2 cellular contexts compared by ENCODE assay signal in genomic region chr1:22662986-22663408, GRCh38.
TF ChIP-seq lines count a peak whose summit lies in the region.

No MANE protein-coding gene starts in this region.

TF ChIP-seq in HEK293, 187 proteins besides CTCF, POLR2A, EP300 and RAD21:
- TF ChIP-seq ZNF768 (tag by site-specific recombination; IDR thresholded peaks at IDR 0.05): 0 out of 2 replicates have a peak, but pooled peaks have one; percentile 12
- TF ChIP-seq ZNF658 (tag by site-specific recombination; IDR thresholded peaks at IDR 0.05): no peak
TF ChIP-seq in HEK293: peak in this region for 1.

TF ChIP-seq in H1, 55 proteins besides CTCF, POLR2A, EP300 and RAD21:
- TF ChIP-seq CBX5 (IDR thresholded peaks at IDR 0.05; ENCODE audit: low read depth, low read length): no peak
- TF ChIP-seq TAF1 (IDR thresholded peaks at IDR 0.05; ENCODE audit: low read depth, low read length): no peak
- no peak for TF ChIP-seq TBP (IDR thresholded peaks at IDR 0.05; ENCODE audit: low read depth, low read length)
- TF ChIP-seq EGR1 (IDR thresholded peaks at IDR 0.05; ENCODE audit: borderline replicate concordance, low read depth, low read length): no peak
- TF ChIP-seq RNF2 (IDR thresholded peaks at IDR 0.05; ENCODE audit: borderline replicate concordance, low read depth, low read length, missing control alignments, poor library complexity, severe bottlenecking): no peak
- TF ChIP-seq SIRT6 (IDR thresholded peaks at IDR 0.05; ENCODE audit: low read length): no peak
- TF ChIP-seq, protein P1, sequence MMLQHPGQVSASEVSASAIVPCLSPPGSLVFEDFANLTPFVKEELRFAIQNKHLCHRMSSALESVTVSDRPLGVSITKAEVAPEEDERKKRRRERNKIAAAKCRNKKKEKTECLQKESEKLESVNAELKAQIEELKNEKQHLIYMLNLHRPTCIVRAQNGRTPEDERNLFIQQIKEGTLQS (IDR thresholded peaks at IDR 0.05; ENCODE audit: insufficient read depth, low read depth, low read length): no peak
